Comparison of ENCODE assay signal across 15 cellular contexts in genomic region chr1:8905582-8906191, GRCh38. TPM values are rescaled to one million over a fixed set of nuclear protein-coding genes. Genes with fewer than 3 reads are reported as not detected.
DNase-seq lines count a peak whose midpoint lies in the region; ATAC-seq, FAIRE-seq and TF ChIP-seq lines count a peak whose summit lies in the region.
"Had no signal": no experiment of that assay in that cellular context is flagged by ENCODE, and none has a peak within 500 bp of the region (broad histone marks: within the 10 kb centered on the region; RNA-seq: fewer than 3 reads in every experiment).

No MANE protein-coding gene starts in this region.

- H3K9me2 ChIP-seq in hepatocyte (replicated peaks; ENCODE audit: insufficient read depth) = no peaks in the 10 kb centered on the region

- intact Hi-C loops in cardiac septum (cut with DNase I) = no loop called here

- peaks cover 2% of the 10 kb centered on the region for H3K9me3 Mint-ChIP-seq in astrocyte (ENCODE audit: unreplicated experiment)

- H2AFZ ChIP-seq in astrocyte (ENCODE audit: low read depth, low read length) = no peak overlapping the region
- no peak overlapping the region for H2AFZ ChIP-seq in hepatocyte

- no peak overlapping the region for H3K9ac ChIP-seq in astrocyte (ENCODE audit: low read length)
- H3K9ac ChIP-seq: BLaER1 had no signal

- H3K79me2 ChIP-seq in astrocyte (ENCODE audit: insufficient read depth, low read length) (no peaks in the 10 kb centered on the region), hepatocyte (no peaks in the 10 kb centered on the region)

- peak overlapping the region; percentile 1 for H3K27ac Mint-ChIP-seq in astrocyte (ENCODE audit: unreplicated experiment)

- no peaks in the 10 kb centered on the region for H3K36me3 Mint-ChIP-seq in astrocyte (ENCODE audit: low read depth, unreplicated experiment)

- H3K27ac ChIP-seq in right atrium auricular region (peak overlapping the region; percentile 35 to 66), astrocyte (ENCODE audit: low read depth, low read length) (no peak overlapping the region), hepatocyte (peak overlapping the region; percentile 41)
- H3K27ac ChIP-seq: BLaER1, neutrophil had no signal

- H3K4me1 ChIP-seq in right atrium auricular region (peaks cover 0 to 10% of the 10 kb centered on the region in 2 donors), astrocyte (ENCODE audit: insufficient read depth, low read length) (peaks cover 9% of the 10 kb centered on the region), hepatocyte (ENCODE audit: insufficient read depth) (peaks cover 14% of the 10 kb centered on the region)

- H3K4me2 ChIP-seq in astrocyte (ENCODE audit: low read length) (no peak overlapping the region), hepatocyte (no peak overlapping the region)
- H3K4me2 ChIP-seq: BLaER1 had no signal

- peaks cover 18% of the 10 kb centered on the region for H3K4me1 Mint-ChIP-seq in astrocyte (ENCODE audit: low read depth, unreplicated experiment)

- H3K27me3 ChIP-seq in right atrium auricular region (no peaks in the 10 kb centered on the region), astrocyte (ENCODE audit: insufficient read depth, low read length) (no peaks in the 10 kb centered on the region), hepatocyte (no peaks in the 10 kb centered on the region)
- H3K27me3 ChIP-seq: BLaER1, neutrophil, testis had no signal

- DNase-seq in right atrium auricular region (ENCODE audit: low spot score) (no peak), cardiac septum (ENCODE audit: low spot score) (no peak), astrocyte (ENCODE audit: low read depth) (peak; percentile 34), hepatocyte (ENCODE audit: low spot score) (peak; percentile 28), NCI-H774 (lab: John Stamatoyannopoulos, UW) (no peak), cerebellar cortex (ENCODE audit: low spot score) (no peak)
- no peak for DNase-seq in stimulated activated CD4-positive, alpha-beta T cell treated with anti-CD3 and anti-CD28 coated beads, Interleukin-12 subunit alpha, Interleukin-12 subunit beta, amount 100 ng/mL, for 4 hours
- DNase-seq: NCI-H748 treated with DMSO at 0.1 percent for 48 hours, T-helper 9 cell, testis had no signal

- TF ChIP-seq CTCF in right atrium auricular region (IDR thresholded peaks at IDR 0.05) = no peak
- no peak for TF ChIP-seq CTCF in astrocyte (IDR thresholded peaks at IDR 0.05; ENCODE audit: insufficient read depth, low read depth, low read length)
- no peak for TF ChIP-seq CTCF in hepatocyte (IDR thresholded peaks at IDR 0.05; ENCODE audit: poor library complexity)

- H3K27me3 Mint-ChIP-seq in astrocyte (ENCODE audit: low read depth, unreplicated experiment) = peaks cover 6% of the 10 kb centered on the region

- H3K4me3 Mint-ChIP-seq in astrocyte (ENCODE audit: unreplicated experiment) = no peak overlapping the region

- H4K20me1 ChIP-seq in astrocyte (ENCODE audit: insufficient read depth, low read length) (no peaks in the 10 kb centered on the region), hepatocyte (ENCODE audit: insufficient read depth, poor library complexity, severe bottlenecking) (no peaks in the 10 kb centered on the region)
- H4K20me1 ChIP-seq: BLaER1 had no signal

- H3K4me3 ChIP-seq in right atrium auricular region (no peak overlapping the region), astrocyte (ENCODE audit: insufficient read depth, low read depth, low read length) (no peak overlapping the region), hepatocyte (no peak overlapping the region)
- H3K4me3 ChIP-seq: BLaER1, testis had no signal

- H3K36me3 ChIP-seq in right atrium auricular region (no peaks in the 10 kb centered on the region), astrocyte (ENCODE audit: insufficient read depth, low read length) (no peaks in the 10 kb centered on the region), hepatocyte (replicated peaks; ENCODE audit: insufficient read depth, low read depth) (no peaks in the 10 kb centered on the region)
- H3K36me3 ChIP-seq: BLaER1, neutrophil had no signal

- H3K9me3 ChIP-seq in right atrium auricular region (no peaks in the 10 kb centered on the region), astrocyte (ENCODE audit: insufficient read depth, low read depth, low read length) (no peaks in the 10 kb centered on the region), hepatocyte (ENCODE audit: low read depth) (no peaks in the 10 kb centered on the region)
- H3K9me3 ChIP-seq: neutrophil, testis had no signal

- no peak for ATAC-seq in HG02938 (IDR thresholded peaks at IDR 0.05; ENCODE audit: unreplicated experiment)

- WGBS in hepatocyte (ENCODE audit: low lambda C conversion rate, missing lambda C conversion rate) = 83% methylated on average over 9 of the region's 9 CpGs

- FAIRE-seq in astrocyte (lab: Jason Lieb, UNC) = no peak
- FAIRE-seq: GM19239, islet of Langerhans had no signal

RNA-seq across cellular contexts. Expression of gene ENO1, which starts 27.2 kb away (rescaled TPM):
- total RNA-seq in right atrium auricular region (100 to 1,000 TPM; 149 to 334 TPM), cardiac septum (166 TPM), astrocyte (1,663 and 1,692 TPM in 2 replicates), hepatocyte (580 and 659 TPM in 2 replicates)
- 868 and 876 TPM in 2 replicates for polyA plus RNA-seq in hepatocyte

RNA-seq across cellular contexts. Expression of gene CA6, which starts 40.0 kb away (rescaled TPM):
- total RNA-seq in right atrium auricular region (not detected), cardiac septum (not detected), astrocyte (not detected in 2 replicates), hepatocyte (not detected in 2 replicates)
- polyA plus RNA-seq in hepatocyte = not detected in 2 replicates

Comparison
In these comparisons a context has a peak if more than half of its experiments do, and no peak if none do; other contexts are left out.
1. DNase-seq: peak in astrocyte (single experiment) and hepatocyte (single experiment); none in right atrium auricular region (single experiment), cardiac septum (single experiment), NCI-H774 (single experiment), stimulated activated CD4-positive, alpha-beta T cell treated with anti-CD3 and anti-CD28 coated beads, Interleukin-12 subunit alpha, Interleukin-12 subunit beta, amount 100 ng/mL, for 4 hours (single experiment) and cerebellar cortex (single experiment).